ENCODE assay signal across 8 cellular contexts in the genomic region with DNA sequence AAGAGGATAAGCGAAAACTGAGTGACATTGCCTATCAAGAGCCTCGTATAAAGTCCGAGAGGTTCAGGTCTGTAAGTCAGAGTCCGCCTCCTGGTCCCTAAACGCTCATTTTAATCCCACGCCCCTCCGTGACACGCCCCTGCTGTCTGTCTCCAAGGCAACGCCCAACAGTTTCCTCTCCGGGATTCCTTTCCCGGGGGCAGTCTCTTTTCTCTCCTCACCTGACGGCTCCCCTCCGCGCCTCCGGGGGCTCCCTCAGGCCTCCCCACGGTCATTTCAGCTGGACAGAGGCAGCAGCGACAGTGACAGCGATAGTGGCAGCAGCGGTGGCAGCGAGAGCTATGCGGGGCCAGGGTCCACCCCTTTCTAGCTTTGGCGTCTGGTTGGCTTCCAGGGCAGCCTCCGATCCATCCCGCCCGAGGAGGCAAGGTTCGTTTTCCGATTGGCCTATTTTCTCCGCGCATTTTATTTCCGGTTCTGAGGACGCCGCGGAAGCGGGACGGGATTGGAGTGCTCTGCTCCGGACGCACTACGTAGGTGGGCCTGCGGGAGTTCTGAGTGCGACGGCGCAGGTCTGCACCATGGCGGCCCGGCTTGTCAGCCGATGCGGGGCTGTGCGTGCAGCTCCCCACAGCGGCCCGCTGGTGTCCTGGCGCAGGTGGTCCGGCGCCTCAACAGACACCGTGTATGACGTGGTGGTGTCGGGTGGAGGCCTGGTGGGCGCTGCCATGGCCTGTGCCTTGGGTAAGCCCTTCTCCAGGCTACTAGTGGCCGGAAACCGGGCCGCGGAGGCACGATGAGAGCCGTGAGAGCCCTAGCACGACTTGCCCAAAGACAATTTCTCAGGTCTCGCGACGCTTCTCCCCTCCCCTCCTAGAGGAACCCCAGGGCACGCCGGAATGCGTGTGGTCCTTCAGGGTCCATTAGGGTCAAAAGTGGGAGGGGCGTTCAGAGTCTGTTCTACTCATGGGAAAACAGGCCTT. TPM values are rescaled to one million over a fixed set of nuclear protein-coding genes. Genes with fewer than 3 reads are reported as not detected.
DNase-seq lines count a peak whose midpoint lies in the region; ATAC-seq and TF ChIP-seq lines count a peak whose summit lies in the region.

TSS of gene COQ6 (plus strand) at position 551 of the 983 bp plus-strand sequence. CDS start at position 582, 31 bp downstream.
TSS of gene FAM161B (minus strand) at position 343 of the 983 bp plus-strand sequence. CDS start at position 275, 68 bp downstream.

- H3K27me3 Mint-ChIP-seq in dendritic cell treated with granulocyte-macrophage colony-stimulating factor and Interleukin-4, amounts not matched to agents 40 ng/mL and 50 ng/mL, for 4 days = no peaks in the 10 kb centered on the region

- H3K9me3 ChIP-seq in left lung = no peaks in the 10 kb centered on the region

- H3K27ac Mint-ChIP-seq in dendritic cell treated with granulocyte-macrophage colony-stimulating factor and Interleukin-4, amounts not matched to agents 40 ng/mL and 50 ng/mL, for 4 days = peak within 1 kb of the TSS; percentile 88

- peaks cover 0 to 21% of the 10 kb centered on the region in 2 donors for H3K36me3 ChIP-seq in left lung

- H3K9me3 Mint-ChIP-seq in dendritic cell treated with granulocyte-macrophage colony-stimulating factor and Interleukin-4, amounts not matched to agents 40 ng/mL and 50 ng/mL, for 4 days = no peaks in the 10 kb centered on the region

- peaks cover 10% of the 10 kb centered on the region for H3K4me1 Mint-ChIP-seq in dendritic cell treated with granulocyte-macrophage colony-stimulating factor and Interleukin-4, amounts not matched to agents 40 ng/mL and 50 ng/mL, for 4 days (ENCODE audit: low read depth)

- H3K36me3 Mint-ChIP-seq in dendritic cell treated with granulocyte-macrophage colony-stimulating factor and Interleukin-4, amounts not matched to agents 40 ng/mL and 50 ng/mL, for 4 days (ENCODE audit: low read depth) = peaks cover 39% of the 10 kb centered on the region

- H3K4me3 Mint-ChIP-seq in dendritic cell treated with granulocyte-macrophage colony-stimulating factor and Interleukin-4, amounts not matched to agents 40 ng/mL and 50 ng/mL, for 4 days = peak within 1 kb of the TSS; percentile 94

- peak; percentile 44 to 97 (median 92) for DNase-seq in C1 segment of cervical spinal cord (lab: John Stamatoyannopoulos, UW)
- DNase-seq in NCI-H526 treated with DMSO at 0.1 percent for 48 hours (lab: John Stamatoyannopoulos, UW) = peak; percentile 97
- DNase-seq in activated CD4-positive, alpha-beta T cell treated with anti-CD3 and anti-CD28 coated beads, Interleukin-2, amount 50 U/mL, for 1 hour = peak; percentile 90
- DNase-seq in left lung = peak; percentile 94 to 95
- peak; percentile 81 to 86 for DNase-seq in stimulated activated CD4-positive, alpha-beta T cell treated with anti-CD3 and anti-CD28 coated beads, Interleukin-2, amount 100 ng/mL, for 48 hours

- H3K27me3 ChIP-seq in left lung = no peaks in the 10 kb centered on the region

- no peak for TF ChIP-seq CTCF in left lung (IDR thresholded peaks at IDR 0.05)

- intact Hi-C loops in dendritic cell treated with granulocyte-macrophage colony-stimulating factor and Interleukin-4, amounts not matched to agents 40 ng/mL and 50 ng/mL, for 4 days (cut with micrococcal nuclease) = loop anchor here (2.0 kb wide), 1 partner anchor 69 kb away; the partner anchor contains the start of genes BBOF1 and ENTPD5
- intact Hi-C loops in left lung (cut with DNase I) = no loop called here

- peak; percentile 93 for ATAC-seq in GM19324 (IDR thresholded peaks at IDR 0.05; ENCODE audit: low FRiP score, unreplicated experiment)
- ATAC-seq in HG03469 (IDR thresholded peaks at IDR 0.05; ENCODE audit: unreplicated experiment) = peak; percentile 83
- ATAC-seq in left lung = peak; percentile 97

- peak within 1 kb of the TSS; percentile 84 to 90 for H3K27ac ChIP-seq in left lung

- H3K4me1 ChIP-seq in left lung = peaks cover 5 to 13% of the 10 kb centered on the region in 2 donors

- peak within 1 kb of the TSS; percentile 54 to 82 for H3K4me3 ChIP-seq in left lung

RNA-seq across cellular contexts. Expression of gene COQ6, which starts in this region (rescaled TPM):
- total RNA-seq in left lung = 10 to 100 TPM; 17.8 to 18.5 TPM

RNA-seq across cellular contexts. Expression of gene FAM161B, which starts in this region (rescaled TPM):
- total RNA-seq in left lung = 1 to 10 TPM; 3.0 to 3.9 TPM

Comparison
In these comparisons a context has a peak if more than half of its experiments do, and no peak if none do; other contexts are left out.
1. Peak in every context shown above with its lines: DNase-seq, ATAC-seq, H3K4me3 ChIP-seq and H3K27ac ChIP-seq.